18 cellular contexts compared by ENCODE assay signal in the genomic region with DNA sequence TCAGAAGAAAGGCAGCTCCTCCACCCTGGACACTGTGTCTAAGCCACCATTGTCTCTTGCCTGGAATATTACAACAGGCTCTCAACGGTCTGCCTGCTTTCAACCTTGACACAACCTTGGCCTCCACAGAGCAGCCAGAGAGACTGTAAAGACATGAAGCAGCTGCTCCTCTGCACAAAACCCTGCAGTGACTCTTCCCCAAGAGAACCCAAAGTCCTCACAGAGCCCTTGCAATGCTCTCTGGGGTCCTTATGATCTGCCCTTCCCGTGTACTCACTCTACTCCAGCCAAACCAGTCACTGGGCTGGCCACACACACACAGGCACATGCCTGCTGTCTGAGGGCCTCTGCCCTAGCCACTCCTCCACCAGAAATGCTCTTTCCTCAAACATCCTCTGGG.
"Had no signal": no experiment of that assay in that cellular context is flagged by ENCODE, and none has a peak within 500 bp of the region (broad histone marks: within the 10 kb centered on the region; RNA-seq: fewer than 3 reads in every experiment).

No MANE protein-coding gene starts in this region.

- H3K9me3 Mint-ChIP-seq: activated CD4-positive, alpha-beta T cell treated with anti-CD3 and anti-CD28 coated beads, Interleukin-2, amount 10 ng/mL, durations not matched to agents 24 days and 14 days; activated CD8-positive, alpha-beta T cell treated with anti-CD3 and anti-CD28 coated beads for 36 hours; activated naive CD4-positive, alpha-beta T cell treated with anti-CD3 and anti-CD28 coated beads, Interleukin-2, amount 10 ng/mL, durations not matched to agents 7 days and 5 days; activated naive CD8-positive, alpha-beta T cell treated with anti-CD3 and anti-CD28 coated beads, Interleukin-2, amount 50 U/mL, for 24 hours; activated T-cell treated with anti-CD3 and anti-CD28 coated beads, Interleukin-2, amount 50 U/mL, for 24 hours; activated T-helper 2 cell treated with anti-CD3 and anti-CD28 coated beads, Interferon-gamma antibody, Interleukin-2, Interleukin-4, amounts not matched to agents 10 μg/mL and 5 μg/mL and 100 μg/mL, durations not matched to agents 14 hours and 24 hours and 36 hours; central memory CD8-positive, alpha-beta T cell; neural progenitor cell had no signal

- H3K36me3 Mint-ChIP-seq: activated naive CD4-positive, alpha-beta T cell treated with anti-CD3 and anti-CD28 coated beads, Interleukin-2, amount 10 ng/mL, durations not matched to agents 7 days and 5 days; brain; neural progenitor cell had no signal

- H3K27me3 ChIP-seq: colonic mucosa, hepatocyte, neural progenitor cell, right lobe of liver had no signal

- H3K27ac ChIP-seq: colonic mucosa, hepatocyte, neural progenitor cell, psoas muscle, right lobe of liver had no signal

- H3K4me3 ChIP-seq: colonic mucosa, hepatocyte, neural progenitor cell, psoas muscle, right lobe of liver had no signal

- H3K27ac Mint-ChIP-seq: activated CD4-positive, alpha-beta T cell treated with anti-CD3 and anti-CD28 coated beads, Interleukin-2, amount 10 ng/mL, durations not matched to agents 24 days and 14 days; activated CD8-positive, alpha-beta T cell treated with anti-CD3 and anti-CD28 coated beads for 36 hours; activated naive CD4-positive, alpha-beta T cell treated with anti-CD3 and anti-CD28 coated beads, Interleukin-2, amount 10 ng/mL, durations not matched to agents 7 days and 5 days; activated naive CD8-positive, alpha-beta T cell treated with anti-CD3 and anti-CD28 coated beads, Interleukin-2, amount 50 U/mL, for 24 hours; activated T-cell treated with anti-CD3 and anti-CD28 coated beads, Interleukin-2, amount 50 U/mL, for 24 hours; activated T-helper 2 cell treated with anti-CD3 and anti-CD28 coated beads, Interferon-gamma antibody, Interleukin-2, Interleukin-4, amounts not matched to agents 10 μg/mL and 5 μg/mL and 100 μg/mL, durations not matched to agents 14 hours and 24 hours and 36 hours; brain; neural progenitor cell had no signal

- H3K4me1 Mint-ChIP-seq: activated CD4-positive, alpha-beta T cell treated with anti-CD3 and anti-CD28 coated beads, Interleukin-2, amount 10 ng/mL, durations not matched to agents 24 days and 14 days; activated naive CD4-positive, alpha-beta T cell treated with anti-CD3 and anti-CD28 coated beads, Interleukin-2, amount 10 ng/mL, durations not matched to agents 7 days and 5 days; activated naive CD8-positive, alpha-beta T cell treated with anti-CD3 and anti-CD28 coated beads, Interleukin-2, amount 50 U/mL, for 24 hours; central memory CD8-positive, alpha-beta T cell; neural progenitor cell had no signal

- H3K4me3 Mint-ChIP-seq: activated CD4-positive, alpha-beta T cell treated with anti-CD3 and anti-CD28 coated beads, Interleukin-2, amount 10 ng/mL, durations not matched to agents 24 days and 14 days; activated CD8-positive, alpha-beta T cell treated with anti-CD3 and anti-CD28 coated beads for 36 hours; activated naive CD4-positive, alpha-beta T cell treated with anti-CD3 and anti-CD28 coated beads, Interleukin-2, amount 10 ng/mL, durations not matched to agents 7 days and 5 days; activated naive CD8-positive, alpha-beta T cell treated with anti-CD3 and anti-CD28 coated beads, Interleukin-2, amount 50 U/mL, for 24 hours; activated T-cell treated with anti-CD3 and anti-CD28 coated beads, Interleukin-2, amount 50 U/mL, for 24 hours; brain; central memory CD8-positive, alpha-beta T cell; neural progenitor cell had no signal

- ATAC-seq: activated CD8-positive, alpha-beta T cell treated with anti-CD3 and anti-CD28 coated beads for 36 hours; activated naive CD8-positive, alpha-beta T cell treated with anti-CD3 and anti-CD28 coated beads, Interleukin-2, amount 50 U/mL, for 24 hours; left colon; psoas muscle had no signal

- H3K27me3 Mint-ChIP-seq: activated naive CD4-positive, alpha-beta T cell treated with anti-CD3 and anti-CD28 coated beads, Interleukin-2, amount 10 ng/mL, durations not matched to agents 7 days and 5 days; brain; central memory CD8-positive, alpha-beta T cell had no signal

- H3K36me3 ChIP-seq: colonic mucosa, neural progenitor cell, right lobe of liver had no signal

- H3K4me1 ChIP-seq: colonic mucosa, psoas muscle had no signal

- H3K9me3 ChIP-seq: colonic mucosa, psoas muscle, right lobe of liver had no signal

- DNase-seq: activated CD4-positive, alpha-beta T cell treated with anti-CD3 and anti-CD28 coated beads, Interleukin-2, amount 10 ng/mL, durations not matched to agents 24 days and 14 days; activated CD8-positive, alpha-beta T cell treated with anti-CD3 and anti-CD28 coated beads for 36 hours; activated naive CD4-positive, alpha-beta T cell treated with anti-CD3 and anti-CD28 coated beads, Interleukin-2, amount 10 ng/mL, durations not matched to agents 7 days and 5 days; activated naive CD8-positive, alpha-beta T cell treated with anti-CD3 and anti-CD28 coated beads, Interleukin-2, amount 50 U/mL, for 24 hours; activated T-cell treated with anti-CD3 and anti-CD28 coated beads, Interleukin-2, amount 50 U/mL, for 24 hours; anterior cingulate cortex; colonic mucosa; left colon; mammary epithelial cell; psoas muscle; right lobe of liver; small intestine; stimulated activated CD4-positive, alpha-beta T cell treated with anti-CD3 and anti-CD28 coated beads, Interleukin-4, amount 100 ng/mL, for 1 hour had no signal
